1 cellular context compared by ENCODE assay signal in the genomic region with DNA sequence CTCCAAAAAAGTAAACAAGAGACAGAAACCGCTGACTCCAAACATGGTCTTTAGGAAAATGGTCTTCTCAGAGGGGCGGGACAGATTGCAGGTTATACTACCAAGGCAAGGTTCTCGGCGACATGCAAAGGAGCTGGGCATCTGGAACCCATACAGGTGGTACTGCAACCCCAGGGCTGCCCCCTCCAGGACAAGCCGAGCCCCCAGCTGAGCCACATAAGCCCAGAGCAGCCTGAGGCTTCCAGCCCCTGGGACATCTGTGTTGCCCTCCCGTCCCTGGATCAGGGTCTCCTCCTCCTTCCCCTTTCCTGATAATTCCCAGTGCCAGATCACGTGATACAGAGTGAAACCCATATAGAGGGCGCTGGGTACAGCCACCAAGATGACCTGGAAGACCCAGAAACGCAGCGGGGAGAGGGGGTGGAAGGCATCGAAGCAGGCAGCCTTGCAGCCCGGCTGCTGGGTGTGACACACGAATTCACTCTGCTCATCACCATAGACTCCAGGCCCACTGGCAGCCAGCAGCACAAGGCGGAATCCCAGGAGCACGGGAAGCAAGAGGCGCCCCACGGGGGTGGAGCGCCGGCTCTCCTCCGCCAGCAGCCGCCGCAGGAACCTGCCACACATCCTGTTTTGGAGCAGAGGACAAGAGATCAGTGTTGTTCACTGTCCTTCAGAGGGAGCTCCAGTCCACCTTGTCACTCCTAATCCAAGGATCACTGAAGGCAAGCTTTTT.
A peak's percentile ranks its signal among the peaks of the same experiment; 100 is the strongest.
TF ChIP-seq lines count a peak whose summit lies in the region.

A gene with protein sequence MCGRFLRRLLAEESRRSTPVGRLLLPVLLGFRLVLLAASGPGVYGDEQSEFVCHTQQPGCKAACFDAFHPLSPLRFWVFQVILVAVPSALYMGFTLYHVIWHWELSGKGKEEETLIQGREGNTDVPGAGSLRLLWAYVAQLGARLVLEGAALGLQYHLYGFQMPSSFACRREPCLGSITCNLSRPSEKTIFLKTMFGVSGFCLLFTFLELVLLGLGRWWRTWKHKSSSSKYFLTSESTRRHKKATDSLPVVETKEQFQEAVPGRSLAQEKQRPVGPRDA (minus strand): TSS at position 627 of the 736 bp plus-strand sequence. CDS start 0 bp downstream, at position 627.

TF ChIP-seq in HepG2, 621 proteins besides CTCF, POLR2A, EP300 and RAD21 (continued from another document and continues in another):
- TF ChIP-seq, protein P1, sequence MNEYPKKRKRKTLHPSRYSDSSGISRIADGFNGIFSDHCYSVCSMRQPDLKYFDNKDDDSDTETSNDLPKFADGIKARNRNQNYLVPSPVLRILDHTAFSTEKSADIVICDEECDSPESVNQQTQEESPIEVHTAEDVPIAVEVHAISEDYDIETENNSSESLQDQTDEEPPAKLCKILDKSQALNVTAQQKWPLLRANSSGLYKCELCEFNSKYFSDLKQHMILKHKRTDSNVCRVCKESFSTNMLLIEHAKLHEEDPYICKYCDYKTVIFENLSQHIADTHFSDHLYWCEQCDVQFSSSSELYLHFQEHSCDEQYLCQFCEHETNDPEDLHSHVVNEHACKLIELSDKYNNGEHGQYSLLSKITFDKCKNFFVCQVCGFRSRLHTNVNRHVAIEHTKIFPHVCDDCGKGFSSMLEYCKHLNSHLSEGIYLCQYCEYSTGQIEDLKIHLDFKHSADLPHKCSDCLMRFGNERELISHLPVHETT (CRISPR knock-in tag; conservative IDR thresholded peaks at IDR 0.05), result no peak
- no peak for TF ChIP-seq PCBP2 (optimal IDR thresholded peaks at IDR 0.05; ENCODE audit: low read depth, low read length, poor library complexity, severe bottlenecking)
- TF ChIP-seq ZBTB7A (CRISPR knock-in tag; IDR thresholded peaks at IDR 0.05), result no peak
- TF ChIP-seq ZMYM3 (CRISPR knock-in tag; IDR thresholded peaks at IDR 0.05), result no peak
- TF ChIP-seq CEBPG (CRISPR knock-in tag; IDR thresholded peaks at IDR 0.05), result no peak
- no peak for TF ChIP-seq CHD2 (IDR thresholded peaks at IDR 0.05; ENCODE audit: low read depth, low read length)
- TF ChIP-seq, protein P2, sequence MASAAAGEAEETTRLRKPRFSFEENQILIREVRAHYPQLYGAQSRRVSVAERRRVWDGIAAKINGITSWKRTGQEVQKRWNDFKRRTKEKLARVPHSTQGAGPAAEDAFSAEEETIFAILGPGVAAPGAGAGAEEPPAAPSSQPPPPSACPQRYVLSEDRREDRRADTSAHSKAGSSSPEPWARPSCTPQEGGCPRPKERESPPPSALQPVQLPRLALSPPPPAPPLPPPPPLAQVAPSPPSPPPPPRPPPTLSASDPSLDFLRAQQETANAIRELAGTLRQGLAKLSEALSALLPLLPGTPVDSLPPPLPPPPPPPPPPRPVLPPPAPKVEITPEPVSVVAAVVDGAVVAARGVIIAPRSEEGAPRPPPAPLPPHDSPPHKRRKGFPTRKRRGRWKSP (CRISPR knock-in tag; IDR thresholded peaks at IDR 0.05), result peak; percentile 41; the same call in 1 of the 2 replicates
- TF ChIP-seq GZF1 (CRISPR knock-in tag; IDR thresholded peaks at IDR 0.05), result no peak
- TF ChIP-seq, protein P3, sequence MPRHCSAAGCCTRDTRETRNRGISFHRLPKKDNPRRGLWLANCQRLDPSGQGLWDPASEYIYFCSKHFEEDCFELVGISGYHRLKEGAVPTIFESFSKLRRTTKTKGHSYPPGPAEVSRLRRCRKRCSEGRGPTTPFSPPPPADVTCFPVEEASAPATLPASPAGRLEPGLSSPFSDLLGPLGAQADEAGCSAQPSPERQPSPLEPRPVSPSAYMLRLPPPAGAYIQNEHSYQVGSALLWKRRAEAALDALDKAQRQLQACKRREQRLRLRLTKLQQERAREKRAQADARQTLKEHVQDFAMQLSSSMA (CRISPR knock-in tag; IDR thresholded peaks at IDR 0.05), result peak; percentile 73; the same call in 1 of the 2 replicates
- TF ChIP-seq TEAD2 (CRISPR knock-in tag; IDR thresholded peaks at IDR 0.05), result no peak
- 0 out of 2 replicates have a peak, but pooled peaks have one; percentile 8 for TF ChIP-seq ZNF331 (CRISPR knock-in tag; IDR thresholded peaks at IDR 0.05)
- no peak for TF ChIP-seq ZBTB42 (CRISPR knock-in tag; IDR thresholded peaks at IDR 0.05)
- TF ChIP-seq TBP (CRISPR knock-in tag; IDR thresholded peaks at IDR 0.05), result no peak
- TF ChIP-seq HNRNPLL (IDR thresholded peaks at IDR 0.05; ENCODE audit: low read depth, low read length, poor library complexity, severe bottlenecking), result peak; percentile 47
- TF ChIP-seq, protein P4, sequence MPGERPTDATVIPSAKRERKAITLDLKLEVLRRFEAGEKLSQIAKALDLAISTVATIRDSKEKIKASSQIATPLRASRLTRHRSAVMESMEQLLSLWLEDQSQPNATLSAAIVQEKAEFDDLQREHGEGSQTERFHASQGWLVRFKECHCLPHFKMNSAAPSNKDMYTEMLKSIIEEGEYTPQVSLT (CRISPR knock-in tag; IDR thresholded peaks at IDR 0.05; ENCODE audit: borderline replicate concordance, low read depth), result no peak
- no peak for TF ChIP-seq AHR (CRISPR knock-in tag; IDR thresholded peaks at IDR 0.05)
- TF ChIP-seq ZNF501 (CRISPR knock-in tag; IDR thresholded peaks at IDR 0.05), result 0 out of 2 replicates have a peak, but pooled peaks have one; percentile 38
- no peak for TF ChIP-seq ZNF207 (IDR thresholded peaks at IDR 0.05; ENCODE audit: borderline replicate concordance)
- TF ChIP-seq JUN (CRISPR knock-in tag; IDR thresholded peaks at IDR 0.05), result no peak
- TF ChIP-seq, protein P5, sequence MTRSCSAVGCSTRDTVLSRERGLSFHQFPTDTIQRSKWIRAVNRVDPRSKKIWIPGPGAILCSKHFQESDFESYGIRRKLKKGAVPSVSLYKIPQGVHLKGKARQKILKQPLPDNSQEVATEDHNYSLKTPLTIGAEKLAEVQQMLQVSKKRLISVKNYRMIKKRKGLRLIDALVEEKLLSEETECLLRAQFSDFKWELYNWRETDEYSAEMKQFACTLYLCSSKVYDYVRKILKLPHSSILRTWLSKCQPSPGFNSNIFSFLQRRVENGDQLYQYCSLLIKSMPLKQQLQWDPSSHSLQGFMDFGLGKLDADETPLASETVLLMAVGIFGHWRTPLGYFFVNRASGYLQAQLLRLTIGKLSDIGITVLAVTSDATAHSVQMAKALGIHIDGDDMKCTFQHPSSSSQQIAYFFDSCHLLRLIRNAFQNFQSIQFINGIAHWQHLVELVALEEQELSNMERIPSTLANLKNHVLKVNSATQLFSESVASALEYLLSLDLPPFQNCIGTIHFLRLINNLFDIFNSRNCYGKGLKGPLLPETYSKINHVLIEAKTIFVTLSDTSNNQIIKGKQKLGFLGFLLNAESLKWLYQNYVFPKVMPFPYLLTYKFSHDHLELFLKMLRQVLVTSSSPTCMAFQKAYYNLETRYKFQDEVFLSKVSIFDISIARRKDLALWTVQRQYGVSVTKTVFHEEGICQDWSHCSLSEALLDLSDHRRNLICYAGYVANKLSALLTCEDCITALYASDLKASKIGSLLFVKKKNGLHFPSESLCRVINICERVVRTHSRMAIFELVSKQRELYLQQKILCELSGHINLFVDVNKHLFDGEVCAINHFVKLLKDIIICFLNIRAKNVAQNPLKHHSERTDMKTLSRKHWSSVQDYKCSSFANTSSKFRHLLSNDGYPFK (CRISPR knock-in tag; IDR thresholded peaks at IDR 0.05; ENCODE audit: borderline replicate concordance), result peak; percentile 54; the same call in 1 of the 2 replicates
- TF ChIP-seq, protein P6, sequence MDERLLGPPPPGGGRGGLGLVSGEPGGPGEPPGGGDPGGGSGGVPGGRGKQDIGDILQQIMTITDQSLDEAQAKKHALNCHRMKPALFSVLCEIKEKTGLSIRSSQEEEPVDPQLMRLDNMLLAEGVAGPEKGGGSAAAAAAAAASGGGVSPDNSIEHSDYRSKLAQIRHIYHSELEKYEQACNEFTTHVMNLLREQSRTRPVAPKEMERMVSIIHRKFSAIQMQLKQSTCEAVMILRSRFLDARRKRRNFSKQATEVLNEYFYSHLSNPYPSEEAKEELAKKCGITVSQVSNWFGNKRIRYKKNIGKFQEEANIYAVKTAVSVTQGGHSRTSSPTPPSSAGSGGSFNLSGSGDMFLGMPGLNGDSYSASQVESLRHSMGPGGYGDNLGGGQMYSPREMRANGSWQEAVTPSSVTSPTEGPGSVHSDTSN (CRISPR knock-in tag; IDR thresholded peaks at IDR 0.05), result no peak
- TF ChIP-seq, protein P7, sequence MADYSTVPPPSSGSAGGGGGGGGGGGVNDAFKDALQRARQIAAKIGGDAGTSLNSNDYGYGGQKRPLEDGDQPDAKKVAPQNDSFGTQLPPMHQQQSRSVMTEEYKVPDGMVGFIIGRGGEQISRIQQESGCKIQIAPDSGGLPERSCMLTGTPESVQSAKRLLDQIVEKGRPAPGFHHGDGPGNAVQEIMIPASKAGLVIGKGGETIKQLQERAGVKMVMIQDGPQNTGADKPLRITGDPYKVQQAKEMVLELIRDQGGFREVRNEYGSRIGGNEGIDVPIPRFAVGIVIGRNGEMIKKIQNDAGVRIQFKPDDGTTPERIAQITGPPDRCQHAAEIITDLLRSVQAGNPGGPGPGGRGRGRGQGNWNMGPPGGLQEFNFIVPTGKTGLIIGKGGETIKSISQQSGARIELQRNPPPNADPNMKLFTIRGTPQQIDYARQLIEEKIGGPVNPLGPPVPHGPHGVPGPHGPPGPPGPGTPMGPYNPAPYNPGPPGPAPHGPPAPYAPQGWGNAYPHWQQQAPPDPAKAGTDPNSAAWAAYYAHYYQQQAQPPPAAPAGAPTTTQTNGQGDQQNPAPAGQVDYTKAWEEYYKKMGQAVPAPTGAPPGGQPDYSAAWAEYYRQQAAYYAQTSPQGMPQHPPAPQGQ (CRISPR knock-in tag; IDR thresholded peaks at IDR 0.05; ENCODE audit: borderline replicate concordance), result no peak
- TF ChIP-seq GTF3A (CRISPR knock-in tag; conservative IDR thresholded peaks at IDR 0.05), result no peak
- no peak for TF ChIP-seq NONO (IDR thresholded peaks at IDR 0.05)
- no peak for TF ChIP-seq NONO (CRISPR knock-in tag; conservative IDR thresholded peaks at IDR 0.05)
- no peak for TF ChIP-seq ZSCAN30 (CRISPR knock-in tag; IDR thresholded peaks at IDR 0.05)
- TF ChIP-seq, protein P8, sequence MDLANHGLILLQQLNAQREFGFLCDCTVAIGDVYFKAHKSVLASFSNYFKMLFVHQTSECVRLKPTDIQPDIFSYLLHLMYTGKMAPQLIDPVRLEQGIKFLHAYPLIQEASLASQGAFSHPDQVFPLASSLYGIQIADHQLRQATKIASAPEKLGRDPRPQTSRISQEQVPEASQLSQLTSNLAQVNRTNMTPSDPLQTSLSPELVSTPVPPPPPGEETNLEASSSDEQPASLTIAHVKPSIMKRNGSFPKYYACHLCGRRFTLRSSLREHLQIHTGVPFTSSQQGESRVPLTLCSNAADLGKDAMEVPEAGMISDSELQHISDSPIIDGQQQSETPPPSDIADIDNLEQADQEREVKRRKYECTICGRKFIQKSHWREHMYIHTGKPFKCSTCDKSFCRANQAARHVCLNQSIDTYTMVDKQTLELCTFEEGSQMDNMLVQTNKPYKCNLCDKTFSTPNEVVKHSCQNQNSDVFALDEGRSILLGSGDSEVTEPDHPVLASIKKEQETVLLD (CRISPR knock-in tag; IDR thresholded peaks at IDR 0.05; ENCODE audit: low read depth), result no peak
- no peak for TF ChIP-seq HNF4G (IDR thresholded peaks at IDR 0.05; ENCODE audit: borderline replicate concordance, low read depth, low read length)
- no peak for TF ChIP-seq HNF4G (CRISPR knock-in tag; IDR thresholded peaks at IDR 0.05; ENCODE audit: borderline replicate concordance, low read depth)
- no peak for TF ChIP-seq ZSCAN22 (CRISPR knock-in tag; IDR thresholded peaks at IDR 0.05)
- no peak for TF ChIP-seq ZBTB1 (CRISPR knock-in tag; IDR thresholded peaks at IDR 0.05; ENCODE audit: borderline replicate concordance)
- TF ChIP-seq, protein P9, sequence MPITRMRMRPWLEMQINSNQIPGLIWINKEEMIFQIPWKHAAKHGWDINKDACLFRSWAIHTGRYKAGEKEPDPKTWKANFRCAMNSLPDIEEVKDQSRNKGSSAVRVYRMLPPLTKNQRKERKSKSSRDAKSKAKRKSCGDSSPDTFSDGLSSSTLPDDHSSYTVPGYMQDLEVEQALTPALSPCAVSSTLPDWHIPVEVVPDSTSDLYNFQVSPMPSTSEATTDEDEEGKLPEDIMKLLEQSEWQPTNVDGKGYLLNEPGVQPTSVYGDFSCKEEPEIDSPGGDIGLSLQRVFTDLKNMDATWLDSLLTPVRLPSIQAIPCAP (CRISPR knock-in tag; IDR thresholded peaks at IDR 0.05; ENCODE audit: low read depth), result no peak
- TF ChIP-seq SUZ12 (IDR thresholded peaks at IDR 0.05; ENCODE audit: low read depth, low read length), result no peak
- TF ChIP-seq, protein P10, sequence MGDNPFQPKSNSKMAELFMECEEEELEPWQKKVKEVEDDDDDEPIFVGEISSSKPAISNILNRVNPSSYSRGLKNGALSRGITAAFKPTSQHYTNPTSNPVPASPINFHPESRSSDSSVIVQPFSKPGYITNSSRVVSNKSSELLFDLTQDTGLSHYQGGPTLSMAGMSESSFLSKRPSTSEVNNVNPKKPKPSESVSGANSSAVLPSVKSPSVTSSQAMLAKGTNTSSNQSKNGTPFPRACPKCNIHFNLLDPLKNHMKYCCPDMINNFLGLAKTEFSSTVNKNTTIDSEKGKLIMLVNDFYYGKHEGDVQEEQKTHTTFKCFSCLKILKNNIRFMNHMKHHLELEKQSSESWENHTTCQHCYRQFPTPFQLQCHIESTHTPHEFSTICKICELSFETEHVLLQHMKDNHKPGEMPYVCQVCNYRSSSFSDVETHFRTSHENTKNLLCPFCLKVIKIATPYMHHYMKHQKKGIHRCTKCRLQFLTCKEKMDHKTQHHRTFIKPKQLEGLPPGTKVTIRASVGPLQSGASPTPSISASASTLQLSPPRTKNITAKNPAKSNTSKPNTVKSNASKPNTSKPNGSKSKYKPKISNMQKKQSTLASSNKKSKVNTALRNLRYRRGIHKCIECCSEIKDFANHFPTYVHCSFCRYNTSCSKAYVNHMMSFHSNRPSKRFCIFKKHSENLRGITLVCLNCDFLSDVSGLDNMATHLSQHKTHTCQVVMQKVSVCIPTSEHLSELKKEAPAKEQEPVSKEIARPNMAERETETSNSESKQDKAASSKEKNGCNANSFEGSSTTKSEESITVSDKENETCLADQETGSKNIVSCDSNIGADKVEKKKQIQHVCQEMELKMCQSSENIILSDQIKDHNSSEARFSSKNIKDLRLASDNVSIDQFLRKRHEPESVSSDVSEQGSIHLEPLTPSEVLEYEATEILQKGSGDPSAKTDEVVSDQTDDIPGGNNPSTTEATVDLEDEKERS (CRISPR knock-in tag; IDR thresholded peaks at IDR 0.05), result no peak
- TF ChIP-seq, protein P11, sequence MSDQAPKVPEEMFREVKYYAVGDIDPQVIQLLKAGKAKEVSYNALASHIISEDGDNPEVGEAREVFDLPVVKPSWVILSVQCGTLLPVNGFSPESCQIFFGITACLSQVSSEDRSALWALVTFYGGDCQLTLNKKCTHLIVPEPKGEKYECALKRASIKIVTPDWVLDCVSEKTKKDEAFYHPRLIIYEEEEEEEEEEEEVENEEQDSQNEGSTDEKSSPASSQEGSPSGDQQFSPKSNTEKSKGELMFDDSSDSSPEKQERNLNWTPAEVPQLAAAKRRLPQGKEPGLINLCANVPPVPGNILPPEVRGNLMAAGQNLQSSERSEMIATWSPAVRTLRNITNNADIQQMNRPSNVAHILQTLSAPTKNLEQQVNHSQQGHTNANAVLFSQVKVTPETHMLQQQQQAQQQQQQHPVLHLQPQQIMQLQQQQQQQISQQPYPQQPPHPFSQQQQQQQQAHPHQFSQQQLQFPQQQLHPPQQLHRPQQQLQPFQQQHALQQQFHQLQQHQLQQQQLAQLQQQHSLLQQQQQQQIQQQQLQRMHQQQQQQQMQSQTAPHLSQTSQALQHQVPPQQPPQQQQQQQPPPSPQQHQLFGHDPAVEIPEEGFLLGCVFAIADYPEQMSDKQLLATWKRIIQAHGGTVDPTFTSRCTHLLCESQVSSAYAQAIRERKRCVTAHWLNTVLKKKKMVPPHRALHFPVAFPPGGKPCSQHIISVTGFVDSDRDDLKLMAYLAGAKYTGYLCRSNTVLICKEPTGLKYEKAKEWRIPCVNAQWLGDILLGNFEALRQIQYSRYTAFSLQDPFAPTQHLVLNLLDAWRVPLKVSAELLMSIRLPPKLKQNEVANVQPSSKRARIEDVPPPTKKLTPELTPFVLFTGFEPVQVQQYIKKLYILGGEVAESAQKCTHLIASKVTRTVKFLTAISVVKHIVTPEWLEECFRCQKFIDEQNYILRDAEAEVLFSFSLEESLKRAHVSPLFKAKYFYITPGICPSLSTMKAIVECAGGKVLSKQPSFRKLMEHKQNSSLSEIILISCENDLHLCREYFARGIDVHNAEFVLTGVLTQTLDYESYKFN (CRISPR knock-in tag; conservative IDR thresholded peaks at IDR 0.05), result 0 out of 2 replicates have a peak, but pooled peaks have one; percentile 35
